9 cellular contexts compared by ENCODE assay signal in the genomic region with DNA sequence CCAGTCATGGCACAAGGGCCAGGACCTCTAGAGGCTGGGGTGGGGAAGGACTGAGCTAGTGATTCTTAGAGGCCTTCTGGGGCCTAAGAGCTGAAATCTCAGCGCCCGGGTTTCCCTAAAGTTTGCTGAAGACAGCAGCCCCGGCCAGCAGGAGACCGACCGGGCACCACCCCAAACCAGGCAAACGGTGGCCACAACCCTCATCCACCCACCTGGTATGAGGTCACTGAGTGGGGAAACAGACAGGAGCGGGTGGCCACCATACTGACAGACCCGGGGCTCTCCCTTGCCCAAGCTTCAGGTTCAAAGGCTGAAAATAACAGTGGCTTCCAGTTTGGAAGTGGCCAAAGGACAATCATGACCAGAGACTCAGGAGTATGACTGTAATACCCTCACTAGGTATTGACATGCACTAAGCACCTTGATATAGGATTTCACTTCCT. TPM values are rescaled to one million over a fixed set of nuclear protein-coding genes. Genes with fewer than 3 reads are reported as not detected.
DNase-seq lines count a peak whose midpoint lies in the region; ATAC-seq and TF ChIP-seq lines count a peak whose summit lies in the region.
"Had no signal": no experiment of that assay in that cellular context is flagged by ENCODE, and none has a peak within 500 bp of the region (broad histone marks: within the 10 kb centered on the region; RNA-seq: fewer than 3 reads in every experiment).

No MANE protein-coding gene starts in this region.

- no peak overlapping the region for H3K4me3 ChIP-seq in adrenal gland
- no peak overlapping the region for H3K4me3 ChIP-seq in right lobe of liver

- H3K9ac ChIP-seq in H9 (ENCODE audit: extremely low read depth, insufficient read length, low read length) = no peak overlapping the region

- TF ChIP-seq POLR2A in adrenal gland (IDR thresholded peaks at IDR 0.05) (no peak), right lobe of liver (IDR thresholded peaks at IDR 0.05) (peak; percentile 10)

- H2BK12ac ChIP-seq in H9 (ENCODE audit: insufficient read length, low read depth, low read length) = no peak overlapping the region

- peaks cover 51 to 65% of the 10 kb centered on the region in 2 experiments for H3K4me1 Mint-ChIP-seq in H9
- peaks cover 22 to 59% of the 10 kb centered on the region in 2 donors for H3K4me1 Mint-ChIP-seq in stimulated activated naive B cell treated with anti-CD40 and anti-IgM and Interleukin-4, amounts not matched to agents 10 μg/mL and 1 μg/mL and 100 μg/mL, for 72 hours

- H3K27me3 ChIP-seq in H9 (ENCODE audit: insufficient read depth, low read length) = no peaks in the 10 kb centered on the region
- H3K27me3 ChIP-seq in adrenal gland = no peaks in the 10 kb centered on the region
- H3K27me3 ChIP-seq in right lobe of liver = no peaks in the 10 kb centered on the region
- no peaks in the 10 kb centered on the region for H3K27me3 ChIP-seq in foreskin keratinocyte

- no peak overlapping the region for H3T11ph ChIP-seq in H9 (ENCODE audit: low read length)

- H3K4ac ChIP-seq in H9 (ENCODE audit: low read depth, low read length) = no peak overlapping the region

- H2AFZ ChIP-seq in H9 (ENCODE audit: low read length) = no peak overlapping the region

- peak in 1 of 4 donors; percentile 9 for ATAC-seq in right lobe of liver
- no peak for ATAC-seq in stimulated activated naive B cell treated with anti-CD40 and anti-IgM and Interleukin-4, amounts not matched to agents 10 μg/mL and 1 μg/mL and 100 μg/mL, for 72 hours (replicated peaks)
- no peak for ATAC-seq in GM21723 (IDR thresholded peaks at IDR 0.05; ENCODE audit: unreplicated experiment)
- no peak for ATAC-seq in foreskin keratinocyte
- ATAC-seq in GM19455 (IDR thresholded peaks at IDR 0.05; ENCODE audit: unreplicated experiment) = no peak

- H3K4me1 ChIP-seq in H9 (ENCODE audit: insufficient read depth, low read length) (no peaks in the 10 kb centered on the region; the same call in 1 of the 2 replicates), adrenal gland (replicated peaks in 1 of 2) (peaks cover 13 to 24% of the 10 kb centered on the region in 2 donors), right lobe of liver (peaks cover 0 to 42% (median 16%) of the 10 kb centered on the region in 4 donors), foreskin keratinocyte (peaks cover 17% of the 10 kb centered on the region)

- no peaks in the 10 kb centered on the region; the same call in 1 of the 2 replicates for H3K27me3 Mint-ChIP-seq in H9 (ENCODE audit: low read depth)
- H3K27me3 Mint-ChIP-seq in stimulated activated naive B cell treated with anti-CD40 and anti-IgM and Interleukin-4, amounts not matched to agents 10 μg/mL and 1 μg/mL and 100 μg/mL, for 72 hours = no peaks in the 10 kb centered on the region
- H3K27me3 Mint-ChIP-seq: central memory CD8-positive, alpha-beta T cell had no signal

- H4K8ac ChIP-seq in H9 (replicated peaks; ENCODE audit: insufficient read length, low read depth, low read length) = no peak overlapping the region

- H2BK5ac ChIP-seq in H9 (ENCODE audit: insufficient read length, low read length) = no peak overlapping the region

- H3K23me2 ChIP-seq in H9 (ENCODE audit: insufficient read length, low read depth, low read length, poor library complexity, severe bottlenecking) = peaks cover 6% of the 10 kb centered on the region

- no peak for TF ChIP-seq CTCF in H9 (conservative IDR thresholded peaks at IDR 0.05)
- TF ChIP-seq CTCF in adrenal gland (IDR thresholded peaks at IDR 0.05) = no peak
- TF ChIP-seq CTCF in right lobe of liver (IDR thresholded peaks at IDR 0.05) = no peak
- no peak for TF ChIP-seq CTCF in foreskin keratinocyte (conservative IDR thresholded peaks at IDR 0.05)

- no peak overlapping the region for H2AK5ac ChIP-seq in H9 (ENCODE audit: insufficient read length, low read length)

- no peak overlapping the region for H3K18ac ChIP-seq in H9 (ENCODE audit: insufficient read length, low read depth, low read length)

- no peak overlapping the region for H4K91ac ChIP-seq in H9 (ENCODE audit: insufficient read length, low read depth, low read length)

- H3K27ac ChIP-seq in H9 (ENCODE audit: insufficient read length, low read depth, low read length) = no peak overlapping the region
- H3K27ac ChIP-seq in adrenal gland = peak overlapping the region in 4 of 5 donors; percentile 10 to 95 (median 58)
- H3K27ac ChIP-seq in right lobe of liver = peak overlapping the region in 2 of 3 donors; percentile 45 to 51
- H3K27ac ChIP-seq in foreskin keratinocyte = no peak overlapping the region

- H3K36me3 Mint-ChIP-seq in H9 (ENCODE audit: insufficient read depth in 1 of 3, low read depth in 3 of 3) = peaks cover 2 to 40% (median 8%) of the 10 kb centered on the region in 3 experiments; a peak in 5 of 7 replicates
- peaks cover 6 to 11% of the 10 kb centered on the region in 2 donors for H3K36me3 Mint-ChIP-seq in stimulated activated naive B cell treated with anti-CD40 and anti-IgM and Interleukin-4, amounts not matched to agents 10 μg/mL and 1 μg/mL and 100 μg/mL, for 72 hours

- peak overlapping the region in 2 of 3 experiments; percentile 61 to 94; a peak in 3 of 7 replicates for H3K27ac Mint-ChIP-seq in H9
- peak overlapping the region; percentile 25 for H3K27ac Mint-ChIP-seq in stimulated activated naive B cell treated with anti-CD40 and anti-IgM and Interleukin-4, amounts not matched to agents 10 μg/mL and 1 μg/mL and 100 μg/mL, for 72 hours

- no peaks in the 10 kb centered on the region for H3K79me2 ChIP-seq in H9 (ENCODE audit: insufficient read depth, low read length)

- no peaks in the 10 kb centered on the region for H3K9me3 ChIP-seq in H9 (ENCODE audit: control insufficient read depth, low read depth, low read length)
- H3K9me3 ChIP-seq in adrenal gland (replicated peaks in 1 of 3) = no peaks in the 10 kb centered on the region
- H3K9me3 ChIP-seq in right lobe of liver = no peaks in the 10 kb centered on the region

- H3K56ac ChIP-seq in H9 (ENCODE audit: insufficient read length, low read depth, low read length) = no peak overlapping the region

- H3K36me3 ChIP-seq in adrenal gland (replicated peaks in 1 of 2) (peaks cover 0 to 18% of the 10 kb centered on the region in 2 donors), right lobe of liver (no peaks in the 10 kb centered on the region)

- no peak overlapping the region for H2BK120ac ChIP-seq in H9 (ENCODE audit: low read depth, low read length, poor library complexity, severe bottlenecking)

- no peak overlapping the region for H2BK20ac ChIP-seq in H9 (ENCODE audit: low read depth, low read length, poor library complexity, severe bottlenecking)

- H3K14ac ChIP-seq in H9 (ENCODE audit: insufficient read depth, low read length) = no peak overlapping the region

- H3K79me1 ChIP-seq in H9 (ENCODE audit: insufficient read depth, low read depth, low read length, poor library complexity, severe bottlenecking) = no peaks in the 10 kb centered on the region

- H3K23ac ChIP-seq in H9 (ENCODE audit: insufficient read length, low read depth, low read length) = no peak overlapping the region

- no peak overlapping the region for H2BK15ac ChIP-seq in H9 (ENCODE audit: low read depth, low read length)

- H4K20me1 ChIP-seq in H9 (ENCODE audit: control insufficient read depth, insufficient read depth, insufficient read length) = no peaks in the 10 kb centered on the region

- no peak overlapping the region for H3K4me2 ChIP-seq in H9 (ENCODE audit: insufficient read depth, insufficient read length, low read length)

- no CpG with 5 or more reads among the region's 8 CpGs for WGBS in H9 (ENCODE audit: extremely low coverage, insufficient read length, low lambda C conversion rate)
- WGBS in adrenal gland, 4 donors = 77 to 82% (median 81%) methylated on average over 8 of the region's 8 CpGs; no CpG with 5 or more reads in 1 of the 4 donors
- WGBS in right lobe of liver (ENCODE audit: insufficient coverage, low coverage, low lambda C conversion rate, missing lambda C conversion rate) = 15% methylated on average over 6 of the region's 8 CpGs

- H3K9me3 Mint-ChIP-seq in H9 = no peaks in the 10 kb centered on the region
- no peaks in the 10 kb centered on the region for H3K9me3 Mint-ChIP-seq in stimulated activated naive B cell treated with anti-CD40 and anti-IgM and Interleukin-4, amounts not matched to agents 10 μg/mL and 1 μg/mL and 100 μg/mL, for 72 hours
- H3K9me3 Mint-ChIP-seq: central memory CD8-positive, alpha-beta T cell had no signal

- H4K5ac ChIP-seq in H9 (ENCODE audit: insufficient read length, low read depth, low read length) = no peak overlapping the region

- intact Hi-C loops in adrenal gland (cut with DNase I) (loop anchor here in 1 of 2 donors (5.0 kb wide), 1 partner anchor 152 kb away; the partner anchor contains the start of gene BCL2L1), right lobe of liver (cut with DNase I) (no loop called here)

- DNase-seq in H9 (no peak), adrenal gland (no peak), right lobe of liver (peak in 2 of 3 donors; percentile 58 to 61), foreskin keratinocyte (no peak)
- no peak for DNase-seq in stimulated activated naive B cell treated with anti-CD40 and anti-IgM and Interleukin-4, amounts not matched to agents 10 μg/mL and 1 μg/mL and 100 μg/mL, for 72 hours
- no peak for DNase-seq in activated CD4-positive, CD25-positive, alpha-beta regulatory T cell treated with anti-CD3 and anti-CD28 coated beads, Interleukin-2, amount 50 U/mL, for 72 hours

- no peak overlapping the region for H3K4me3 Mint-ChIP-seq in H9
- H3K4me3 Mint-ChIP-seq in stimulated activated naive B cell treated with anti-CD40 and anti-IgM and Interleukin-4, amounts not matched to agents 10 μg/mL and 1 μg/mL and 100 μg/mL, for 72 hours = no peak overlapping the region
- H3K4me3 Mint-ChIP-seq: central memory CD8-positive, alpha-beta T cell had no signal

RNA-seq across cellular contexts. Expression of gene ID1, which starts 35.0 kb away (rescaled TPM):
- total RNA-seq in H9 (2021) (355 and 360 TPM in 2 replicates), adrenal gland (100 to 1,000 TPM in 7 of 8 donors, 10 to 100 TPM in 1; 60.7 to 468 (median 113) TPM), right lobe of liver (100 to 1,000 TPM in 2 of 6 experiments, 10 to 100 TPM in 4; 12.9 to 300 (median 35.0) TPM), foreskin keratinocyte (18.8 and 27.9 TPM in 2 replicates)
- polyA plus RNA-seq in adrenal gland (100 to 1,000 TPM in 2 of 3 donors, 10 to 100 TPM in 1; 19.8 to 357 (median 192) TPM), foreskin keratinocyte (21.4 and 31.9 TPM in 2 replicates)

RNA-seq across cellular contexts. Expression of gene HM13, which starts 55.8 kb away (rescaled TPM):
- total RNA-seq in H9 (2021) (162 and 169 TPM in 2 replicates), adrenal gland (100 to 1,000 TPM in 6 of 8 donors, 10 to 100 TPM in 2; 80.5 to 356 (median 153) TPM), right lobe of liver (100 to 1,000 TPM in 5 of 6 experiments, 10 to 100 TPM in 1; 78.1 to 141 (median 114) TPM), foreskin keratinocyte (105 and 125 TPM in 2 replicates)
- polyA plus RNA-seq in adrenal gland (100 to 1,000 TPM; 177 to 241 (median 236) TPM), foreskin keratinocyte (132 and 150 TPM in 2 replicates)

Comparison
In these comparisons a context has a peak if more than half of its experiments do, and no peak if none do; other contexts are left out.
1. DNase-seq: peak in right lobe of liver (2 of 3); none in H9 (single experiment), adrenal gland (0 of 7), stimulated activated naive B cell treated with anti-CD40 and anti-IgM and Interleukin-4, amounts not matched to agents 10 μg/mL and 1 μg/mL and 100 μg/mL, for 72 hours (single experiment), foreskin keratinocyte (0 of 2) and activated CD4-positive, CD25-positive, alpha-beta regulatory T cell treated with anti-CD3 and anti-CD28 coated beads, Interleukin-2, amount 50 U/mL, for 72 hours (single experiment).
2. H3K27ac ChIP-seq: peak in adrenal gland (4 of 5) and right lobe of liver (2 of 3); none in H9 (single experiment) and foreskin keratinocyte (single experiment).